ENCODE assay signal across 9 cellular contexts in genomic region chr5:57171818-57172465, GRCh38. TPM values are rescaled to one million over a fixed set of nuclear protein-coding genes. Genes with fewer than 3 reads are reported as not detected.
DNase-seq lines count a peak whose midpoint lies in the region; ATAC-seq and FAIRE-seq lines count a peak whose summit lies in the region.
"Had no signal": no experiment of that assay in that cellular context is flagged by ENCODE, and none has a peak within 500 bp of the region (broad histone marks: within the 10 kb centered on the region; RNA-seq: fewer than 3 reads in every experiment).

No MANE protein-coding gene starts in this region.

- no peaks in the 10 kb centered on the region for H3K9me3 Mint-ChIP-seq in activated CD8-positive, alpha-beta T cell treated with anti-CD3 and anti-CD28 coated beads, Interleukin-2, amount 10 ng/mL, durations not matched to agents 7 days and 5 days (ENCODE audit: insufficient read depth)

- peak overlapping the region; percentile 59 for H3K4me3 ChIP-seq in right cardiac atrium (ENCODE audit: low read length)

- no peak for FAIRE-seq in HTR-8/SVneo (lab: Jason Lieb, UNC)
- FAIRE-seq: A204.1 had no signal

- H3K4me1 Mint-ChIP-seq in activated CD8-positive, alpha-beta T cell treated with anti-CD3 and anti-CD28 coated beads, Interleukin-2, amount 10 ng/mL, durations not matched to agents 7 days and 5 days (ENCODE audit: low read depth): peaks cover 14% of the 10 kb centered on the region

- POLR2A ChIA-PET in activated CD8-positive, alpha-beta T cell treated with anti-CD3 and anti-CD28 coated beads, Interleukin-2, amount 10 ng/mL, durations not matched to agents 7 days and 5 days (lab: Charles Lee): no interaction called here

- H3K27ac ChIP-seq in right cardiac atrium (ENCODE audit: low read length): no peak overlapping the region

- intact Hi-C loops in right cardiac atrium (cut with DNase I): loop anchor here in 1 of 4 donors (5.0 kb wide), 1 partner anchor 45 kb away; no protein-coding TSS in a partner anchor

- 78% methylated on average over 16 of the region's 16 CpGs for WGBS in right cardiac atrium

- DNase-seq in NCI-H748 (lab: John Stamatoyannopoulos, UW; ENCODE audit: unreplicated experiment) (peak; percentile 16), NCI-H748 treated with DMSO at 0.1 percent for 48 hours (lab: John Stamatoyannopoulos, UW) (no peak), right cardiac atrium (no peak), AML-193 (lab: John Stamatoyannopoulos, UW) (no peak), HTR-8/SVneo (ENCODE audit: insufficient read length, low spot score) (no peak)
- DNase-seq in activated CD8-positive, alpha-beta T cell treated with anti-CD3 and anti-CD28 coated beads, Interleukin-2, amount 10 ng/mL, durations not matched to agents 7 days and 5 days: no peak
- DNase-seq in stimulated activated CD4-positive, alpha-beta T cell treated with anti-CD3 and anti-CD28 coated beads, Interleukin-1b, Interleukin-23, amount 100 ng/mL, for 48 hours: peak; percentile 47

- no peaks in the 10 kb centered on the region for H3K4me1 ChIP-seq in right cardiac atrium (ENCODE audit: control insufficient read depth, insufficient read depth, low read length)

- H3K9me3 ChIP-seq in right cardiac atrium (ENCODE audit: control insufficient read depth, low read length): no peaks in the 10 kb centered on the region

- CTCF ChIA-PET in activated CD8-positive, alpha-beta T cell treated with anti-CD3 and anti-CD28 coated beads, Interleukin-2, amount 10 ng/mL, durations not matched to agents 7 days and 5 days (lab: Charles Lee): interaction anchor here (1.0 kb wide), 1 partner anchor 34 kb away, joined by 4 read pairs; no protein-coding TSS in a partner anchor

- no peaks in the 10 kb centered on the region for H3K27me3 ChIP-seq in right cardiac atrium (ENCODE audit: control insufficient read depth, insufficient read depth)

- ATAC-seq in activated CD8-positive, alpha-beta T cell treated with anti-CD3 and anti-CD28 coated beads, Interleukin-2, amount 10 ng/mL, durations not matched to agents 7 days and 5 days: no peak
- ATAC-seq in right cardiac atrium: no peak
- ATAC-seq in HG03469 (IDR thresholded peaks at IDR 0.05; ENCODE audit: unreplicated experiment): no peak

- H3K27ac Mint-ChIP-seq in activated CD8-positive, alpha-beta T cell treated with anti-CD3 and anti-CD28 coated beads, Interleukin-2, amount 10 ng/mL, durations not matched to agents 7 days and 5 days: peak overlapping the region; percentile 97

- H3K4me3 Mint-ChIP-seq in activated CD8-positive, alpha-beta T cell treated with anti-CD3 and anti-CD28 coated beads, Interleukin-2, amount 10 ng/mL, durations not matched to agents 7 days and 5 days: peak overlapping the region; percentile 90

- no peaks in the 10 kb centered on the region for H3K27me3 Mint-ChIP-seq in activated CD8-positive, alpha-beta T cell treated with anti-CD3 and anti-CD28 coated beads, Interleukin-2, amount 10 ng/mL, durations not matched to agents 7 days and 5 days (ENCODE audit: low read depth)

- peaks cover 22% of the 10 kb centered on the region for H3K36me3 Mint-ChIP-seq in activated CD8-positive, alpha-beta T cell treated with anti-CD3 and anti-CD28 coated beads, Interleukin-2, amount 10 ng/mL, durations not matched to agents 7 days and 5 days (ENCODE audit: low read depth)

RNA-seq across cellular contexts. Expression of gene GPBP1, which starts 1.9 kb away (rescaled TPM):
- 10 to 100 TPM; 76.4 to 84.6 TPM for total RNA-seq in activated CD8-positive, alpha-beta T cell treated with anti-CD3 and anti-CD28 coated beads, Interleukin-2, amount 10 ng/mL, durations not matched to agents 7 days and 5 days
- 10 to 100 TPM; 54.3 to 70.8 (median 58.8) TPM for total RNA-seq in right cardiac atrium
- 44.7 TPM for polyA plus RNA-seq in right cardiac atrium

Comparison
In these comparisons a context has a peak if more than half of its experiments do, and no peak if none do; other contexts are left out.
1. DNase-seq: peak in NCI-H748 (single experiment) and stimulated activated CD4-positive, alpha-beta T cell treated with anti-CD3 and anti-CD28 coated beads, Interleukin-1b, Interleukin-23, amount 100 ng/mL, for 48 hours (single experiment); none in NCI-H748 treated with DMSO at 0.1 percent for 48 hours (single experiment), activated CD8-positive, alpha-beta T cell treated with anti-CD3 and anti-CD28 coated beads, Interleukin-2, amount 10 ng/mL, durations not matched to agents 7 days and 5 days (single experiment), right cardiac atrium (0 of 3), AML-193 (0 of 2) and HTR-8/SVneo (single experiment).